In genomic region chr5:20833081-20833627, GRCh38 we compare ENCODE assay signal across 1 cellular context.
TF ChIP-seq lines count a peak whose summit lies in the region.

No MANE protein-coding gene starts in this region.

TF ChIP-seq in HepG2, 621 proteins besides CTCF, POLR2A, EP300 and RAD21:
- no peak for TF ChIP-seq PRDM4 (CRISPR knock-in tag; IDR thresholded peaks at IDR 0.05; ENCODE audit: borderline replicate concordance)
- TF ChIP-seq FOXA3 (CRISPR knock-in tag; IDR thresholded peaks at IDR 0.05) = 0 out of 2 replicates have a peak, but pooled peaks have one; percentile 30
- TF ChIP-seq FOXC1 (CRISPR knock-in tag; IDR thresholded peaks at IDR 0.05; ENCODE audit: borderline replicate concordance) = no peak
- TF ChIP-seq ZNF564 (CRISPR knock-in tag; IDR thresholded peaks at IDR 0.05) = no peak
- no peak for TF ChIP-seq ZSCAN22 (CRISPR knock-in tag; IDR thresholded peaks at IDR 0.05)
- no peak for TF ChIP-seq ATF7 (IDR thresholded peaks at IDR 0.05)
- TF ChIP-seq ATF7 (CRISPR knock-in tag; IDR thresholded peaks at IDR 0.05) = no peak
- no peak for TF ChIP-seq KLF9 (CRISPR knock-in tag; IDR thresholded peaks at IDR 0.05; ENCODE audit: low read depth)
- TF ChIP-seq ZNF777 (CRISPR knock-in tag; IDR thresholded peaks at IDR 0.05) = no peak
- TF ChIP-seq TFDP1 (CRISPR knock-in tag; IDR thresholded peaks at IDR 0.05; ENCODE audit: borderline replicate concordance) = no peak
- peak; percentile 69 for TF ChIP-seq STAG1 (CRISPR knock-in tag; IDR thresholded peaks at IDR 0.05)
- TF ChIP-seq TBX2 (CRISPR knock-in tag; IDR thresholded peaks at IDR 0.05; ENCODE audit: borderline replicate concordance) = no peak
- no peak for TF ChIP-seq ZNF766 (CRISPR knock-in tag; IDR thresholded peaks at IDR 0.05; ENCODE audit: borderline replicate concordance)
- TF ChIP-seq PPARG (CRISPR knock-in tag; conservative IDR thresholded peaks at IDR 0.05) = no peak
- TF ChIP-seq HCFC1 (IDR thresholded peaks at IDR 0.05; ENCODE audit: low read depth, low read length) = no peak
- peak; percentile 11; the same call in 1 of the 2 replicates for TF ChIP-seq SMC3 (IDR thresholded peaks at IDR 0.05; ENCODE audit: low read length)
- no peak for TF ChIP-seq PRDM10 (CRISPR knock-in tag; IDR thresholded peaks at IDR 0.05; ENCODE audit: low read depth)
- no peak for TF ChIP-seq ZBTB49 (CRISPR knock-in tag; IDR thresholded peaks at IDR 0.05; ENCODE audit: borderline replicate concordance)
- no peak for TF ChIP-seq ZNF275 (CRISPR knock-in tag; IDR thresholded peaks at IDR 0.05; ENCODE audit: borderline replicate concordance)
